13 cellular contexts compared by ENCODE assay signal in the genomic region with DNA sequence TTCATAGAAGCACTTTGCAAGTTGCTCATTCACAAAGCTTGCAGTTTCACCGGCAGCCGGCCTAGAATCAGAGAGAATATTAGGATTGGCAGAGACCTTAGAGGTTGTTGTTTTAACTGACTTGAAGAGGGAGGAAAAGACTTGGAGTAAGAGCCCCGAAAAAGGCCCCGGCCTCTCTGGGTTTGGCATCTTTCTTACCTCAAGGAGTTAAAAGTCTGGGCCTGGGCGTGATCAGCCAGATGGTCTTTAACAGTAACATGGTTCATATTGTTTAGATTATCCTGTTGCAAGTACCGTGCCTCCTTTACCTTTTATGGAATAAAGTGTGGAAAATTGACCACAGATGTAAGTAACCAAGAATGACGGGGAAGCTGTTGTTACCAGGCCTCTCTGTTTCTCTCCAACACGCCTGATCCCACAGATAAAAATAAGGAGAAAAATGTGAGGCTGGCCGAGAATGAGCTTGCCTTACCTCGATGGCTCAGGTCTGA. TPM values are rescaled to one million over a fixed set of nuclear protein-coding genes. Genes with fewer than 3 reads are reported as not detected.
A peak's percentile ranks its signal among the peaks of the same experiment; 100 is the strongest.
DNase-seq lines count a peak whose midpoint lies in the region; ATAC-seq and TF ChIP-seq lines count a peak whose summit lies in the region.
"Had no signal": no experiment of that assay in that cellular context is flagged by ENCODE, and none has a peak within 500 bp of the region (broad histone marks: within the 10 kb centered on the region; RNA-seq: fewer than 3 reads in every experiment).

No MANE protein-coding gene starts in this region.

- H2AFZ ChIP-seq in hepatocyte, result no peak overlapping the region
- H2AFZ ChIP-seq in smooth muscle cell (ENCODE audit: low read depth), result no peak overlapping the region
- H2AFZ ChIP-seq in OCI-LY7 (ENCODE audit: low read length), result no peak overlapping the region

- CTCF ChIA-PET in Caco-2 (lab: Charles Lee), result no interaction called here
- CTCF ChIA-PET in OCI-LY7 (lab: Charles Lee; ENCODE audit: unreplicated experiment), result no interaction called here

- H3K27ac ChIP-seq in hepatocyte (peak overlapping the region; percentile 91), smooth muscle cell (ENCODE audit: low read depth) (peak overlapping the region; percentile 69), OCI-LY7 (ENCODE audit: low read depth, low read length, poor library complexity, severe bottlenecking) (no peak overlapping the region)
- H3K27ac ChIP-seq: epithelial cell of prostate had no signal

- peak overlapping the region; percentile 52 for H3K4me2 ChIP-seq in hepatocyte
- H3K4me2 ChIP-seq in smooth muscle cell, result peak overlapping the region; percentile 69
- H3K4me2 ChIP-seq in OCI-LY7 (ENCODE audit: low read length), result no peak overlapping the region

- intact Hi-C loops in Caco-2 (cut with micrococcal nuclease; ENCODE audit: unreplicated experiment) (no loop called here), OCI-LY7 (cut with micrococcal nuclease; ENCODE audit: unreplicated experiment) (no loop called here)

- H3K27me3 Mint-ChIP-seq in Caco-2 (ENCODE audit: insufficient read depth, unreplicated experiment), result no peaks in the 10 kb centered on the region

- DNase-seq in EL (peak; percentile 86), astrocyte of the cerebellum (ENCODE audit: low read depth) (peak; percentile 92), hepatocyte (ENCODE audit: low spot score) (peak; percentile 60), smooth muscle cell (lab: John Stamatoyannopoulos, UW; ENCODE audit: unreplicated experiment) (no peak), Caco-2 (no peak), NCI-H1417 treated with DMSO at 0.1 percent for 48 hours (lab: John Stamatoyannopoulos, UW) (no peak), OCI-LY7 (ENCODE audit: low spot score) (no peak)
- DNase-seq: activated B cell treated with CpG ODN at 0.5 μM for 24 hours; activated effector memory CD4-positive, alpha-beta T cell treated with anti-CD3 and anti-CD28 coated beads, Interleukin-2, amount 50 U/mL, for 16 hours; NCI-H1417 had no signal

- peak overlapping the region; percentile 14 for H3K9ac ChIP-seq in smooth muscle cell (ENCODE audit: low read depth)

- in situ Hi-C loops in astrocyte of the cerebellum (cut with HindIII; ENCODE audit: low sequenced_read_pairs), result no loop called here

- no peaks in the 10 kb centered on the region for H3K9me2 ChIP-seq in hepatocyte (replicated peaks; ENCODE audit: insufficient read depth)
- no peaks in the 10 kb centered on the region for H3K9me2 ChIP-seq in OCI-LY7 (ENCODE audit: insufficient read depth, low read length)

- H3K4me3 Mint-ChIP-seq in Caco-2 (ENCODE audit: unreplicated experiment), result no peak overlapping the region
- H3K4me3 Mint-ChIP-seq: activated B cell treated with CpG ODN at 0.5 μM for 24 hours, memory B cell had no signal

- H3K4me1 Mint-ChIP-seq in Caco-2 (ENCODE audit: low read depth, unreplicated experiment), result peaks cover 8% of the 10 kb centered on the region
- H3K4me1 Mint-ChIP-seq: activated B cell treated with CpG ODN at 0.5 μM for 24 hours, memory B cell had no signal

- no peak overlapping the region for H3K27ac Mint-ChIP-seq in Caco-2 (ENCODE audit: unreplicated experiment)
- H3K27ac Mint-ChIP-seq: activated B cell treated with CpG ODN at 0.5 μM for 24 hours, memory B cell had no signal

- 39% methylated on average over 10 of the region's 10 CpGs for WGBS in hepatocyte (ENCODE audit: low lambda C conversion rate, missing lambda C conversion rate)
- 22% methylated on average over 10 of the region's 10 CpGs for WGBS in smooth muscle cell (ENCODE audit: low lambda C conversion rate)

- no peaks in the 10 kb centered on the region for H3K9me3 Mint-ChIP-seq in Caco-2 (ENCODE audit: unreplicated experiment)
- H3K9me3 Mint-ChIP-seq: activated B cell treated with CpG ODN at 0.5 μM for 24 hours, memory B cell had no signal

- no peak overlapping the region for H3K4me3 ChIP-seq in astrocyte of the cerebellum (ENCODE audit: low read depth, low read length)
- no peak overlapping the region for H3K4me3 ChIP-seq in hepatocyte
- H3K4me3 ChIP-seq in smooth muscle cell, result no peak overlapping the region
- no peak overlapping the region for H3K4me3 ChIP-seq in Caco-2 (ENCODE audit: low read depth, low read length)
- H3K4me3 ChIP-seq in OCI-LY7 (ENCODE audit: low read depth, low read length, poor library complexity, severe bottlenecking), result no peak overlapping the region

- ATAC-seq in GM19397 (IDR thresholded peaks at IDR 0.05; ENCODE audit: unreplicated experiment), result no peak

- H3K79me2 ChIP-seq in hepatocyte (peaks cover 71% of the 10 kb centered on the region), smooth muscle cell (ENCODE audit: low read depth) (peaks cover 89% of the 10 kb centered on the region), OCI-LY7 (ENCODE audit: insufficient read depth, low read depth, low read length) (no peaks in the 10 kb centered on the region)

- BruUV-seq in Caco-2 (replicated peaks; lab: Mats Ljungman, UMichigan) (no TSS peak), OCI-LY7 (replicated peaks; lab: Mats Ljungman, UMichigan) (no TSS peak)

- POLR2A ChIA-PET in Caco-2 (lab: Charles Lee) (interaction anchor here (0.6 kb wide), 2 partner anchors 177 to 368 kb away, joined by 3 to 5 read pairs; no protein-coding TSS in a partner anchor), OCI-LY7 (lab: Charles Lee) (no interaction called here)

- H3F3A ChIP-seq in smooth muscle cell (ENCODE audit: low read depth), result peaks cover 13% of the 10 kb centered on the region

- no peaks in the 10 kb centered on the region for H3K36me3 Mint-ChIP-seq in Caco-2 (ENCODE audit: insufficient read depth, unreplicated experiment)
- H3K36me3 Mint-ChIP-seq: memory B cell had no signal

- H3K4me1 ChIP-seq in hepatocyte (ENCODE audit: insufficient read depth), result peaks cover 43% of the 10 kb centered on the region
- H3K4me1 ChIP-seq in smooth muscle cell (ENCODE audit: low read depth), result peaks cover 35% of the 10 kb centered on the region
- H3K4me1 ChIP-seq in Caco-2, result peaks cover 6% of the 10 kb centered on the region; the same call in 1 of the 2 replicates
- no peaks in the 10 kb centered on the region for H3K4me1 ChIP-seq in OCI-LY7 (ENCODE audit: insufficient read depth, low read length, poor library complexity, severe bottlenecking)

- no peaks in the 10 kb centered on the region for H4K20me1 ChIP-seq in hepatocyte (ENCODE audit: insufficient read depth, poor library complexity, severe bottlenecking)
- peaks cover 14% of the 10 kb centered on the region for H4K20me1 ChIP-seq in smooth muscle cell (ENCODE audit: low read depth)
- no peaks in the 10 kb centered on the region for H4K20me1 ChIP-seq in OCI-LY7 (ENCODE audit: insufficient read depth, low read length)

- no peaks in the 10 kb centered on the region for H3K27me3 ChIP-seq in hepatocyte
- no peaks in the 10 kb centered on the region for H3K27me3 ChIP-seq in smooth muscle cell (ENCODE audit: low read depth)
- no peaks in the 10 kb centered on the region for H3K27me3 ChIP-seq in Caco-2 (replicated peaks; ENCODE audit: control insufficient read depth, insufficient read depth, low read length)

- H3K36me3 ChIP-seq in hepatocyte (replicated peaks; ENCODE audit: insufficient read depth, low read depth) (no peaks in the 10 kb centered on the region), smooth muscle cell (ENCODE audit: low read depth) (no peaks in the 10 kb centered on the region), Caco-2 (ENCODE audit: control insufficient read depth, insufficient read depth, low read length) (no peaks in the 10 kb centered on the region), OCI-LY7 (ENCODE audit: insufficient read depth, low read length) (no peaks in the 10 kb centered on the region)

- H3K9me3 ChIP-seq in hepatocyte (ENCODE audit: low read depth) (no peaks in the 10 kb centered on the region), smooth muscle cell (replicated peaks; ENCODE audit: low read depth) (no peaks in the 10 kb centered on the region), Caco-2 (no peaks in the 10 kb centered on the region), OCI-LY7 (ENCODE audit: low read length) (no peaks in the 10 kb centered on the region)

- TF ChIP-seq CTCF in astrocyte of the cerebellum (IDR thresholded peaks at IDR 0.05; ENCODE audit: low read depth, low read length, missing control alignments) (no peak), hepatocyte (IDR thresholded peaks at IDR 0.05; ENCODE audit: poor library complexity) (no peak), smooth muscle cell (IDR thresholded peaks at IDR 0.05; ENCODE audit: borderline replicate concordance, insufficient read depth, poor library complexity, severe bottlenecking) (no peak), Caco-2 (IDR thresholded peaks at IDR 0.05; ENCODE audit: insufficient read depth in 1 of 2, low read depth in 1 of 2, low read length in 1 of 2, severe bottlenecking in 1 of 2, unreplicated experiment in 1 of 2) (no peak), OCI-LY7 (conservative IDR thresholded peaks at IDR 0.05; ENCODE audit: low read length) (no peak)

RNA-seq across cellular contexts. Expression of gene PARVA, which starts 56.2 kb away (rescaled TPM):
- total RNA-seq in hepatocyte (34.2 and 37.4 TPM in 2 replicates), smooth muscle cell (73.9 and 78.6 TPM in 2 replicates), Caco-2 (2022) (37.6 and 45.3 TPM in 2 replicates), OCI-LY7 (2022) (not detected in 2 replicates)
- polyA plus RNA-seq in hepatocyte (41.2 and 46.2 TPM in 2 replicates), smooth muscle cell (85.4 and 99.4 TPM in 2 replicates)
- total RNA-seq in OCI-LY7 (2014; rRNA removed; shearing (Covaris generic)), result not detected in 2 replicates
- total RNA-seq: activated B cell treated with CpG ODN at 0.5 μM for 24 hours had no signal

Comparison
In these comparisons a context has a peak if more than half of its experiments do, and no peak if none do; other contexts are left out.
1. DNase-seq: peak in EL (single experiment), astrocyte of the cerebellum (single experiment) and hepatocyte (single experiment); none in smooth muscle cell (single experiment), Caco-2 (0 of 2), NCI-H1417 treated with DMSO at 0.1 percent for 48 hours (single experiment) and OCI-LY7 (single experiment).
2. RNA of gene PARVA, which starts 56.2 kb away (total RNA-seq): 73.9 to 78.6 TPM in smooth muscle cell, 37.6 to 45.3 TPM in Caco-2 and 34.2 to 37.4 TPM in hepatocyte; not detected in OCI-LY7; every median in the first group is over 10 times any median in the second.